18 cellular contexts compared by ENCODE assay signal in genomic region chr12:86233126-86233525, GRCh38. TPM values are rescaled to one million over a fixed set of nuclear protein-coding genes. Genes with fewer than 3 reads are reported as not detected.
DNase-seq lines count a peak whose midpoint lies in the region; TF ChIP-seq lines count a peak whose summit lies in the region.
"Had no signal": no experiment of that assay in that cellular context is flagged by ENCODE, and none has a peak within 500 bp of the region (broad histone marks: within the 10 kb centered on the region; RNA-seq: fewer than 3 reads in every experiment).

No MANE protein-coding gene starts in this region.

- POLR2A ChIA-PET in activated CD4-positive, alpha-beta T cell treated with anti-CD3 and anti-CD28 coated beads, Interleukin-2, amount 10 ng/mL, durations not matched to agents 7 days and 5 days (lab: Charles Lee) = no interaction called here

- no peak for TF ChIP-seq CTCF in GM20000 (IDR thresholded peaks at IDR 0.05; ENCODE audit: extremely low read depth, missing control alignments)

- CTCF ChIA-PET in activated CD4-positive, alpha-beta T cell treated with anti-CD3 and anti-CD28 coated beads, Interleukin-2, amount 10 ng/mL, durations not matched to agents 7 days and 5 days (lab: Charles Lee) = no interaction called here

- H3K9me3 Mint-ChIP-seq in activated CD4-positive, alpha-beta T cell treated with anti-CD3 and anti-CD28 coated beads, Interleukin-2, amount 10 ng/mL, durations not matched to agents 7 days and 5 days = no peaks in the 10 kb centered on the region
- H3K9me3 Mint-ChIP-seq: HFFc6 had no signal

- H3K27ac ChIP-seq in substantia nigra (ENCODE audit: low read depth, low read length, poor library complexity, severe bottlenecking) = no peak overlapping the region
- H3K27ac ChIP-seq: left ventricle myocardium inferior, tibial artery had no signal

- peak; percentile 43 for DNase-seq in ELR (ENCODE audit: low read depth)
- DNase-seq in NCI-H1436 treated with DMSO at 0.1 percent for 48 hours (lab: John Stamatoyannopoulos, UW) = peak; percentile 49
- DNase-seq in amniotic epithelial cell (ENCODE audit: low read depth) = peak; percentile 71
- peak; percentile 56 for DNase-seq in kidney tubule cell (ENCODE audit: low spot score)
- no peak for DNase-seq in activated CD4-positive, alpha-beta T cell treated with anti-CD3 and anti-CD28 coated beads, Interleukin-2, amount 10 ng/mL, durations not matched to agents 7 days and 5 days
- DNase-seq in substantia nigra (lab: John Stamatoyannopoulos, UW) = no peak
- DNase-seq in putamen (ENCODE audit: low spot score) = no peak
- DNase-seq in GM20000 (ENCODE audit: low spot score) = no peak
- DNase-seq: activated T-cell treated with anti-CD3 and anti-CD28 coated beads, Interleukin-2, amount 50 U/mL, for 1 hour; erythroblast; HFFc6; left ventricle myocardium inferior; natural killer cell; retina; RPMI8226; stimulated activated CD4-positive, alpha-beta T cell treated with anti-CD3 and anti-CD28 coated beads, Interleukin-1b, Interleukin-23, amount 100 ng/mL, for 48 hours; tibial artery had no signal

- no peak overlapping the region for H3K4me3 Mint-ChIP-seq in activated CD4-positive, alpha-beta T cell treated with anti-CD3 and anti-CD28 coated beads, Interleukin-2, amount 10 ng/mL, durations not matched to agents 7 days and 5 days
- H3K4me3 Mint-ChIP-seq: HFFc6, natural killer cell had no signal

- H3K27me3 Mint-ChIP-seq in activated CD4-positive, alpha-beta T cell treated with anti-CD3 and anti-CD28 coated beads, Interleukin-2, amount 10 ng/mL, durations not matched to agents 7 days and 5 days = no peaks in the 10 kb centered on the region

- no peak overlapping the region for H3K27ac Mint-ChIP-seq in activated CD4-positive, alpha-beta T cell treated with anti-CD3 and anti-CD28 coated beads, Interleukin-2, amount 10 ng/mL, durations not matched to agents 7 days and 5 days
- H3K27ac Mint-ChIP-seq: HFFc6, natural killer cell had no signal

- no peaks in the 10 kb centered on the region for H3K36me3 Mint-ChIP-seq in activated CD4-positive, alpha-beta T cell treated with anti-CD3 and anti-CD28 coated beads, Interleukin-2, amount 10 ng/mL, durations not matched to agents 7 days and 5 days (ENCODE audit: low read depth)
- H3K36me3 Mint-ChIP-seq: natural killer cell had no signal

- H3K4me1 Mint-ChIP-seq in activated CD4-positive, alpha-beta T cell treated with anti-CD3 and anti-CD28 coated beads, Interleukin-2, amount 10 ng/mL, durations not matched to agents 7 days and 5 days = no peaks in the 10 kb centered on the region
- H3K4me1 Mint-ChIP-seq: natural killer cell had no signal

RNA-seq across cellular contexts. Expression of gene MGAT4C, which starts 23.1 kb away (rescaled TPM):
- total RNA-seq in activated CD4-positive, alpha-beta T cell treated with anti-CD3 and anti-CD28 coated beads, Interleukin-2, amount 10 ng/mL, durations not matched to agents 7 days and 5 days = not detected
- total RNA-seq: HFFc6; natural killer cell; T-helper 1 cell treated with Interleukin-12 subunit alpha and Interleukin-12 subunit beta and Interleukin-4 antibody, amounts not matched to agents 30 ng/mL and 1 ng/mL, for 36 hours had no signal

Comparison
In these comparisons a context has a peak if more than half of its experiments do, and no peak if none do; other contexts are left out.
1. DNase-seq: peak in ELR (single experiment), NCI-H1436 treated with DMSO at 0.1 percent for 48 hours (single experiment), amniotic epithelial cell (single experiment) and kidney tubule cell (single experiment); none in activated CD4-positive, alpha-beta T cell treated with anti-CD3 and anti-CD28 coated beads, Interleukin-2, amount 10 ng/mL, durations not matched to agents 7 days and 5 days (single experiment), substantia nigra (0 of 49), putamen (single experiment) and GM20000 (single experiment).